Comparison of ENCODE assay signal across 2 cellular contexts in genomic region chr7:44986218-44987053, GRCh38.
TF ChIP-seq lines count a peak whose summit lies in the region.

No MANE protein-coding gene starts in this region.

TF ChIP-seq in HEK293T, 16 proteins besides CTCF, POLR2A, EP300 and RAD21 (continued from another document):
- no peak for TF ChIP-seq SP1 (IDR thresholded peaks at IDR 0.05)
TF ChIP-seq in HEK293T: peak in this region for 8.

TF ChIP-seq in SK-N-SH, 30 proteins besides CTCF, POLR2A, EP300 and RAD21 (continued from another document):
- TF ChIP-seq IRF3 (IDR thresholded peaks at IDR 0.05; ENCODE audit: low read depth, low read length): no peak
- no peak for TF ChIP-seq FOXM1 (IDR thresholded peaks at IDR 0.05; ENCODE audit: low read depth)
- peak; percentile 99 for TF ChIP-seq POLR2AphosphoS5 (IDR thresholded peaks at IDR 0.05; ENCODE audit: low read depth, low read length)
- TF ChIP-seq JUND (IDR thresholded peaks at IDR 0.05): peak; percentile 8; the same call in 1 of the 2 replicates
- no peak for TF ChIP-seq FOXJ3 (CRISPR knock-in tag; IDR thresholded peaks at IDR 0.05)
- TF ChIP-seq RCOR1 (IDR thresholded peaks at IDR 0.05; ENCODE audit: low read length): no peak
- peak; percentile 64 for TF ChIP-seq NRF1 (IDR thresholded peaks at IDR 0.05; ENCODE audit: low read depth, low read length)
- TF ChIP-seq SMC3 (IDR thresholded peaks at IDR 0.05; ENCODE audit: low read depth, low read length): no peak
- no peak for TF ChIP-seq EZH2phosphoT487 (IDR thresholded peaks at IDR 0.05; ENCODE audit: borderline replicate concordance, low read depth)
- no peak; the same call in 1 of the 2 replicates for TF ChIP-seq USF2 (IDR thresholded peaks at IDR 0.05; ENCODE audit: borderline replicate concordance, low read depth, low read length)
- peak; percentile 59 for TF ChIP-seq RFX5 (IDR thresholded peaks at IDR 0.05; ENCODE audit: low read length)
- TF ChIP-seq TAF1 (IDR thresholded peaks at IDR 0.05; ENCODE audit: borderline replicate concordance, low read depth, low read length): peak; percentile 98; the same call in 1 of the 2 replicates
- peak; percentile 61; the same call in 1 of the 2 replicates for TF ChIP-seq ELF1 (IDR thresholded peaks at IDR 0.05)
- peak; percentile 100 for TF ChIP-seq MAX (IDR thresholded peaks at IDR 0.05; ENCODE audit: low read depth)
- peak; percentile 99 for TF ChIP-seq MXI1 (IDR thresholded peaks at IDR 0.05; ENCODE audit: low read depth, low read length)
- 0 out of 2 replicates have a peak, but pooled peaks have one; percentile 4 for TF ChIP-seq TCF12 (IDR thresholded peaks at IDR 0.05)
- TF ChIP-seq GABPA (IDR thresholded peaks at IDR 0.05; ENCODE audit: low read depth): peak; percentile 18; the same call in 1 of the 2 replicates
- TF ChIP-seq USF1 (IDR thresholded peaks at IDR 0.05; ENCODE audit: borderline replicate concordance, low read depth): 0 out of 2 replicates have a peak, but pooled peaks have one; percentile 16
